ENCODE assay signal across 10 cellular contexts in genomic region chr19:58474291-58474996, GRCh38. TPM values are rescaled to one million over a fixed set of nuclear protein-coding genes. Genes with fewer than 3 reads are reported as not detected.
DNase-seq lines count a peak whose midpoint lies in the region; ATAC-seq and TF ChIP-seq lines count a peak whose summit lies in the region.
"Had no signal": no experiment of that assay in that cellular context is flagged by ENCODE, and none has a peak within 500 bp of the region (broad histone marks: within the 10 kb centered on the region; RNA-seq: fewer than 3 reads in every experiment).

No MANE protein-coding gene starts in this region.

- no peaks in the 10 kb centered on the region for H3K9me3 Mint-ChIP-seq in activated CD4-positive, alpha-beta T cell treated with anti-CD3 and anti-CD28 coated beads, Interleukin-2, amount 10 ng/mL, durations not matched to agents 24 days and 14 days
- H3K9me3 Mint-ChIP-seq in stimulated activated naive CD8-positive, alpha-beta T cell treated with anti-CD3 and anti-CD28 coated beads, Interleukin-15, amount 100 ng/mL, for 72 hours: no peaks in the 10 kb centered on the region

- H3K4me3 Mint-ChIP-seq in activated CD4-positive, alpha-beta T cell treated with anti-CD3 and anti-CD28 coated beads, Interleukin-2, amount 10 ng/mL, durations not matched to agents 24 days and 14 days: peak overlapping the region; percentile 15
- peak overlapping the region; percentile 85 to 92 for H3K4me3 Mint-ChIP-seq in stimulated activated naive CD8-positive, alpha-beta T cell treated with anti-CD3 and anti-CD28 coated beads, Interleukin-15, amount 100 ng/mL, for 72 hours

- H3K27ac ChIP-seq in RWPE1: peak overlapping the region; percentile 93

- intact Hi-C loops in activated CD4-positive, alpha-beta T cell treated with anti-CD3 and anti-CD28 coated beads, Interleukin-2, amount 10 ng/mL, durations not matched to agents 24 days and 14 days (cut with micrococcal nuclease): loop anchor here (2.0 kb wide), 1 partner anchor 94 kb away; the partner anchor contains the start of gene ZNF837

- DNase-seq in activated CD4-positive, alpha-beta T cell treated with anti-CD3 and anti-CD28 coated beads, Interleukin-2, amount 10 ng/mL, durations not matched to agents 24 days and 14 days: no peak
- DNase-seq in activated CD4-positive, alpha-beta T cell treated with anti-CD3 and anti-CD28 coated beads, Interleukin-2, amount 50 U/mL, for 1 hour: no peak
- no peak for DNase-seq in RWPE1 (ENCODE audit: low spot score)
- DNase-seq in fibroblast of mammary gland (ENCODE audit: low read depth): peak; percentile 58
- DNase-seq in stimulated activated naive CD8-positive, alpha-beta T cell treated with anti-CD3 and anti-CD28 coated beads, Interleukin-15, amount 100 ng/mL, for 72 hours: no peak
- no peak for DNase-seq in hippocampal formation (lab: John Stamatoyannopoulos, UW)
- DNase-seq: MM.1S, ovary had no signal

- CTCF ChIA-PET in RWPE1 (lab: Yijun Ruan, JAX): interaction anchor here (1.1 kb wide), 1 partner anchor 14 kb away, joined by 6 read pairs; no protein-coding TSS in a partner anchor

- peaks cover 30% of the 10 kb centered on the region for H3K36me3 Mint-ChIP-seq in activated CD4-positive, alpha-beta T cell treated with anti-CD3 and anti-CD28 coated beads, Interleukin-2, amount 10 ng/mL, durations not matched to agents 24 days and 14 days (ENCODE audit: low read depth)

- H3K4me1 Mint-ChIP-seq in activated CD4-positive, alpha-beta T cell treated with anti-CD3 and anti-CD28 coated beads, Interleukin-2, amount 10 ng/mL, durations not matched to agents 24 days and 14 days: peaks cover 19% of the 10 kb centered on the region
- peaks cover 45% of the 10 kb centered on the region for H3K4me1 Mint-ChIP-seq in stimulated activated naive CD8-positive, alpha-beta T cell treated with anti-CD3 and anti-CD28 coated beads, Interleukin-15, amount 100 ng/mL, for 72 hours

- no peaks in the 10 kb centered on the region for H3K27me3 Mint-ChIP-seq in activated CD4-positive, alpha-beta T cell treated with anti-CD3 and anti-CD28 coated beads, Interleukin-2, amount 10 ng/mL, durations not matched to agents 24 days and 14 days
- no peaks in the 10 kb centered on the region for H3K27me3 Mint-ChIP-seq in stimulated activated naive CD8-positive, alpha-beta T cell treated with anti-CD3 and anti-CD28 coated beads, Interleukin-15, amount 100 ng/mL, for 72 hours

- no peak overlapping the region for H3K4me3 ChIP-seq in fibroblast of mammary gland (ENCODE audit: control insufficient read depth, low read depth, low read length)

- peak overlapping the region; percentile 6 for H3K27ac Mint-ChIP-seq in activated CD4-positive, alpha-beta T cell treated with anti-CD3 and anti-CD28 coated beads, Interleukin-2, amount 10 ng/mL, durations not matched to agents 24 days and 14 days
- no peak overlapping the region for H3K27ac Mint-ChIP-seq in stimulated activated naive CD8-positive, alpha-beta T cell treated with anti-CD3 and anti-CD28 coated beads, Interleukin-15, amount 100 ng/mL, for 72 hours

- ATAC-seq in stimulated activated naive CD8-positive, alpha-beta T cell treated with anti-CD3 and anti-CD28 coated beads, Interleukin-15, amount 100 ng/mL, for 72 hours: no peak
- ATAC-seq in GM18858 (IDR thresholded peaks at IDR 0.05; ENCODE audit: unreplicated experiment): no peak
- ATAC-seq in HG03039 (IDR thresholded peaks at IDR 0.05; ENCODE audit: unreplicated experiment): no peak

- TF ChIP-seq CTCF in RWPE1 (conservative IDR thresholded peaks at IDR 0.05; ENCODE audit: low read depth) (no peak), fibroblast of mammary gland (conservative IDR thresholded peaks at IDR 0.05; ENCODE audit: control insufficient read depth, insufficient read depth, low read depth, low read length) (no peak)

- POLR2A ChIA-PET in RWPE1 (lab: Yijun Ruan, JAX; ENCODE audit: low non-redundant PET): no interaction called here

RNA-seq across cellular contexts. Expression of gene ZNF446, which starts 1.7 kb away (rescaled TPM):
- 6.3 and 6.8 TPM in 2 replicates for total RNA-seq in activated CD4-positive, alpha-beta T cell treated with anti-CD3 and anti-CD28 coated beads, Interleukin-2, amount 10 ng/mL, durations not matched to agents 24 days and 14 days

RNA-seq across cellular contexts. Expression of gene ZNF324, which starts 7.6 kb away (rescaled TPM):
- total RNA-seq in activated CD4-positive, alpha-beta T cell treated with anti-CD3 and anti-CD28 coated beads, Interleukin-2, amount 10 ng/mL, durations not matched to agents 24 days and 14 days: 13.6 and 14.7 TPM in 2 replicates

RNA-seq across cellular contexts. Expression of gene ZNF324B, which starts 23.0 kb away (rescaled TPM):
- total RNA-seq in activated CD4-positive, alpha-beta T cell treated with anti-CD3 and anti-CD28 coated beads, Interleukin-2, amount 10 ng/mL, durations not matched to agents 24 days and 14 days: 14.4 and 15.2 TPM in 2 replicates

RNA-seq across cellular contexts. Expression of gene ZNF132, which starts 34.5 kb away (rescaled TPM):
- 3.6 and 3.8 TPM in 2 replicates for total RNA-seq in activated CD4-positive, alpha-beta T cell treated with anti-CD3 and anti-CD28 coated beads, Interleukin-2, amount 10 ng/mL, durations not matched to agents 24 days and 14 days

RNA-seq across cellular contexts. Expression of gene SLC27A5, which starts 37.3 kb away (rescaled TPM):
- 24.6 and 27.0 TPM in 2 replicates for total RNA-seq in activated CD4-positive, alpha-beta T cell treated with anti-CD3 and anti-CD28 coated beads, Interleukin-2, amount 10 ng/mL, durations not matched to agents 24 days and 14 days
